22 cellular contexts compared by ENCODE assay signal in genomic region chr10:17423641-17424186, GRCh38. TPM values are rescaled to one million over a fixed set of nuclear protein-coding genes. Genes with fewer than 3 reads are reported as not detected.
DNase-seq lines count a peak whose midpoint lies in the region; ATAC-seq lines count a peak whose summit lies in the region.
"Had no signal": no experiment of that assay in that cellular context is flagged by ENCODE, and none has a peak within 500 bp of the region (broad histone marks: within the 10 kb centered on the region; RNA-seq: fewer than 3 reads in every experiment).

No MANE protein-coding gene starts in this region.

- CTCF ChIA-PET in activated CD4-positive, alpha-beta T cell treated with anti-CD3 and anti-CD28 coated beads, Interleukin-2, amount 10 ng/mL, durations not matched to agents 7 days and 5 days (lab: Charles Lee): interaction anchor here (0.6 kb wide), 1 partner anchor 87 kb away, joined by 3 read pairs; no protein-coding TSS in a partner anchor
- CTCF ChIA-PET in CD8-positive, alpha-beta memory T cell (lab: Charles Lee): interaction anchor here (0.7 to 2.4 kb wide), 2 partner anchors 15 to 165 kb away, joined by 3 to 11 read pairs; no protein-coding TSS in a partner anchor

- DNase-seq in activated CD4-positive, alpha-beta T cell treated with anti-CD3 and anti-CD28 coated beads, Interleukin-2, amount 10 ng/mL, durations not matched to agents 7 days and 5 days: no peak
- DNase-seq in activated CD4-positive, alpha-beta T cell treated with anti-CD3 and anti-CD28 coated beads for 1 hour: no peak
- DNase-seq in CD8-positive, alpha-beta memory T cell: no peak
- no peak for DNase-seq in T-helper 2 cell treated with Interferon-gamma antibody and Interleukin-4, amounts not matched to agents 5 μg/mL and 100 μg/mL, for 36 hours (ENCODE audit: low spot score)
- DNase-seq in naive thymus-derived CD8-positive, alpha-beta T cell: peak in 2 of 10 donors; percentile 17 to 26
- DNase-seq in stimulated activated CD4-positive, alpha-beta T cell treated with anti-CD3 and anti-CD28 coated beads, Interleukin-4, amount 100 ng/mL, for 24 hours: no peak
- no peak for DNase-seq in AG08395 (ENCODE audit: low spot score)
- no peak for DNase-seq in NCI-H82 (lab: John Stamatoyannopoulos, UW)
- DNase-seq: activated B cell treated with CpG ODN at 0.5 μM for 24 hours; activated CD8-positive, alpha-beta memory T cell treated with anti-CD3 and anti-CD28 coated beads, Interleukin-2, amount 10 ng/mL, durations not matched to agents 7 days and 5 days; anterior cingulate cortex; DMS79 treated with DMSO at 0.1 percent for 48 hours; left cardiac atrium; NCI-H524; Right ventricle myocardium superior had no signal

- no peak overlapping the region for H3K4me3 Mint-ChIP-seq in activated CD4-positive, alpha-beta T cell treated with anti-CD3 and anti-CD28 coated beads, Interleukin-2, amount 10 ng/mL, durations not matched to agents 7 days and 5 days
- no peak overlapping the region for H3K4me3 Mint-ChIP-seq in CD8-positive, alpha-beta memory T cell
- H3K4me3 Mint-ChIP-seq in T-helper 2 cell treated with Interferon-gamma antibody and Interleukin-4, amounts not matched to agents 5 μg/mL and 100 μg/mL, for 36 hours: peak overlapping the region; percentile 48
- peak overlapping the region in 8 of 10 donors; percentile 9 to 75 (median 40) for H3K4me3 Mint-ChIP-seq in naive thymus-derived CD8-positive, alpha-beta T cell
- H3K4me3 Mint-ChIP-seq: activated B cell treated with CpG ODN at 0.5 μM for 24 hours; activated CD8-positive, alpha-beta memory T cell treated with anti-CD3 and anti-CD28 coated beads, Interleukin-2, amount 10 ng/mL, durations not matched to agents 7 days and 5 days; central memory CD8-positive, alpha-beta T cell; neural crest cell had no signal

- H3K4me1 Mint-ChIP-seq in activated CD4-positive, alpha-beta T cell treated with anti-CD3 and anti-CD28 coated beads, Interleukin-2, amount 10 ng/mL, durations not matched to agents 7 days and 5 days: peaks cover 67% of the 10 kb centered on the region
- peaks cover 46 to 56% (median 54%) of the 10 kb centered on the region in 3 donors for H3K4me1 Mint-ChIP-seq in CD8-positive, alpha-beta memory T cell
- H3K4me1 Mint-ChIP-seq in T-helper 2 cell treated with Interferon-gamma antibody and Interleukin-4, amounts not matched to agents 5 μg/mL and 100 μg/mL, for 36 hours (ENCODE audit: low read depth): peaks cover 50% of the 10 kb centered on the region
- H3K4me1 Mint-ChIP-seq in naive thymus-derived CD8-positive, alpha-beta T cell: peaks cover 31 to 62% (median 59%) of the 10 kb centered on the region in 4 donors

- H3K9me3 Mint-ChIP-seq in activated CD4-positive, alpha-beta T cell treated with anti-CD3 and anti-CD28 coated beads, Interleukin-2, amount 10 ng/mL, durations not matched to agents 7 days and 5 days: no peaks in the 10 kb centered on the region
- no peaks in the 10 kb centered on the region for H3K9me3 Mint-ChIP-seq in CD8-positive, alpha-beta memory T cell
- no peaks in the 10 kb centered on the region for H3K9me3 Mint-ChIP-seq in T-helper 2 cell treated with Interferon-gamma antibody and Interleukin-4, amounts not matched to agents 5 μg/mL and 100 μg/mL, for 36 hours
- no peaks in the 10 kb centered on the region for H3K9me3 Mint-ChIP-seq in naive thymus-derived CD8-positive, alpha-beta T cell
- H3K9me3 Mint-ChIP-seq: activated B cell treated with CpG ODN at 0.5 μM for 24 hours; activated T-helper 2 cell treated with anti-CD3 and anti-CD28 coated beads, Interferon-gamma antibody, Interleukin-2, Interleukin-4, amounts not matched to agents 10 μg/mL and 5 μg/mL and 100 μg/mL, durations not matched to agents 14 hours and 24 hours and 36 hours; central memory CD8-positive, alpha-beta T cell; neural crest cell had no signal

- H3K4me3 ChIP-seq in CD8-positive, alpha-beta memory T cell (ENCODE audit: low read length): no peak overlapping the region
- H3K4me3 ChIP-seq: gastroesophageal sphincter, suprapubic skin, vagina had no signal

- POLR2A ChIA-PET in activated CD4-positive, alpha-beta T cell treated with anti-CD3 and anti-CD28 coated beads, Interleukin-2, amount 10 ng/mL, durations not matched to agents 7 days and 5 days (lab: Charles Lee): no interaction called here
- POLR2A ChIA-PET in CD8-positive, alpha-beta memory T cell (lab: Charles Lee): no interaction called here
- POLR2A ChIA-PET in naive thymus-derived CD8-positive, alpha-beta T cell (lab: Charles Lee): interaction anchor here (1.0 to 1.3 kb wide), 2 partner anchors 11 to 987 kb away, joined by 3 to 7 read pairs; partner anchors contain the start of gene PTER

- peak overlapping the region; percentile 74 for H3K27ac Mint-ChIP-seq in activated CD4-positive, alpha-beta T cell treated with anti-CD3 and anti-CD28 coated beads, Interleukin-2, amount 10 ng/mL, durations not matched to agents 7 days and 5 days
- H3K27ac Mint-ChIP-seq in CD8-positive, alpha-beta memory T cell: peak overlapping the region in 5 of 8 donors; percentile 14 to 81 (median 51)
- peak overlapping the region; percentile 88 for H3K27ac Mint-ChIP-seq in T-helper 2 cell treated with Interferon-gamma antibody and Interleukin-4, amounts not matched to agents 5 μg/mL and 100 μg/mL, for 36 hours
- peak overlapping the region; percentile 1 to 91 (median 81) for H3K27ac Mint-ChIP-seq in naive thymus-derived CD8-positive, alpha-beta T cell
- H3K27ac Mint-ChIP-seq: activated B cell treated with CpG ODN at 0.5 μM for 24 hours; activated CD8-positive, alpha-beta memory T cell treated with anti-CD3 and anti-CD28 coated beads, Interleukin-2, amount 10 ng/mL, durations not matched to agents 7 days and 5 days; activated T-helper 2 cell treated with anti-CD3 and anti-CD28 coated beads, Interferon-gamma antibody, Interleukin-2, Interleukin-4, amounts not matched to agents 10 μg/mL and 5 μg/mL and 100 μg/mL, durations not matched to agents 14 hours and 24 hours and 36 hours had no signal

- H3K9me3 ChIP-seq in CD8-positive, alpha-beta memory T cell (ENCODE audit: low read length): no peaks in the 10 kb centered on the region
- H3K9me3 ChIP-seq: gastroesophageal sphincter, suprapubic skin, vagina had no signal

- no peaks in the 10 kb centered on the region for H3K36me3 ChIP-seq in CD8-positive, alpha-beta memory T cell (ENCODE audit: insufficient read depth, low read length)
- H3K36me3 ChIP-seq: gastroesophageal sphincter, suprapubic skin, vagina had no signal

- H3K36me3 Mint-ChIP-seq in activated CD4-positive, alpha-beta T cell treated with anti-CD3 and anti-CD28 coated beads, Interleukin-2, amount 10 ng/mL, durations not matched to agents 7 days and 5 days (ENCODE audit: low read depth): peaks cover 14% of the 10 kb centered on the region
- H3K36me3 Mint-ChIP-seq in CD8-positive, alpha-beta memory T cell: no peaks in the 10 kb centered on the region
- peaks cover 4% of the 10 kb centered on the region for H3K36me3 Mint-ChIP-seq in T-helper 2 cell treated with Interferon-gamma antibody and Interleukin-4, amounts not matched to agents 5 μg/mL and 100 μg/mL, for 36 hours (ENCODE audit: low read depth)
- no peaks in the 10 kb centered on the region for H3K36me3 Mint-ChIP-seq in naive thymus-derived CD8-positive, alpha-beta T cell

- no peaks in the 10 kb centered on the region for H3K27me3 Mint-ChIP-seq in activated CD4-positive, alpha-beta T cell treated with anti-CD3 and anti-CD28 coated beads, Interleukin-2, amount 10 ng/mL, durations not matched to agents 7 days and 5 days
- no peaks in the 10 kb centered on the region for H3K27me3 Mint-ChIP-seq in CD8-positive, alpha-beta memory T cell
- H3K27me3 Mint-ChIP-seq in T-helper 2 cell treated with Interferon-gamma antibody and Interleukin-4, amounts not matched to agents 5 μg/mL and 100 μg/mL, for 36 hours (ENCODE audit: low read depth): peaks cover 12% of the 10 kb centered on the region
- no peaks in the 10 kb centered on the region for H3K27me3 Mint-ChIP-seq in naive thymus-derived CD8-positive, alpha-beta T cell
- H3K27me3 Mint-ChIP-seq: activated B cell treated with CpG ODN at 0.5 μM for 24 hours; activated CD8-positive, alpha-beta memory T cell treated with anti-CD3 and anti-CD28 coated beads, Interleukin-2, amount 10 ng/mL, durations not matched to agents 7 days and 5 days; central memory CD8-positive, alpha-beta T cell had no signal

- H3K4me1 ChIP-seq in CD8-positive, alpha-beta memory T cell (ENCODE audit: insufficient read depth, low read length): peaks cover 66% of the 10 kb centered on the region
- H3K4me1 ChIP-seq: gastroesophageal sphincter, suprapubic skin, vagina had no signal

- H3K27ac ChIP-seq in CD8-positive, alpha-beta memory T cell (ENCODE audit: low read depth, low read length): no peak overlapping the region
- H3K27ac ChIP-seq: gastroesophageal sphincter, KMS-11, suprapubic skin, vagina had no signal

- ATAC-seq in naive thymus-derived CD8-positive, alpha-beta T cell: peak in 1 of 2 donors; percentile 29
- ATAC-seq: activated CD8-positive, alpha-beta memory T cell treated with anti-CD3 and anti-CD28 coated beads, Interleukin-2, amount 10 ng/mL, durations not matched to agents 7 days and 5 days; gastroesophageal sphincter; left cardiac atrium had no signal

- no peaks in the 10 kb centered on the region for H3K27me3 ChIP-seq in CD8-positive, alpha-beta memory T cell (ENCODE audit: insufficient read depth, low read length, poor library complexity, severe bottlenecking)
- H3K27me3 ChIP-seq: gastroesophageal sphincter, vagina had no signal

RNA-seq across cellular contexts. Expression of gene ST8SIA6, which starts 30.7 kb away (rescaled TPM):
- total RNA-seq in activated CD4-positive, alpha-beta T cell treated with anti-CD3 and anti-CD28 coated beads, Interleukin-2, amount 10 ng/mL, durations not matched to agents 7 days and 5 days: under 1 TPM; 0.15 to 0.20 TPM
- total RNA-seq in CD8-positive, alpha-beta memory T cell: not detected
- 1.9 TPM for polyA plus RNA-seq in CD8-positive, alpha-beta memory T cell
- under 1 TPM in 1 of 2 experiments, not detected in 1; 0.33 TPM for total RNA-seq in naive thymus-derived CD8-positive, alpha-beta T cell
- polyA plus RNA-seq in naive thymus-derived CD8-positive, alpha-beta T cell: 1 to 10 TPM in 1 of 3 donors, not detected in 2; 2.4 TPM
- total RNA-seq: activated CD8-positive, alpha-beta memory T cell treated with anti-CD3 and anti-CD28 coated beads, Interleukin-2, amount 10 ng/mL, durations not matched to agents 7 days and 5 days; activated T-helper 2 cell treated with anti-CD3 and anti-CD28 coated beads, Interferon-gamma antibody, Interleukin-2, Interleukin-4, amounts not matched to agents 10 μg/mL and 5 μg/mL and 100 μg/mL, durations not matched to agents 14 hours and 24 hours and 36 hours; neural crest cell had no signal

Comparison
In these comparisons a context has a peak if more than half of its experiments do, and no peak if none do; other contexts are left out.
1. H3K4me3 Mint-ChIP-seq: peak in T-helper 2 cell treated with Interferon-gamma antibody and Interleukin-4, amounts not matched to agents 5 μg/mL and 100 μg/mL, for 36 hours (single experiment) and naive thymus-derived CD8-positive, alpha-beta T cell (8 of 10); none in activated CD4-positive, alpha-beta T cell treated with anti-CD3 and anti-CD28 coated beads, Interleukin-2, amount 10 ng/mL, durations not matched to agents 7 days and 5 days (single experiment) and CD8-positive, alpha-beta memory T cell (0 of 7).
2. Peak in every context shown above with its lines, with median percentiles within 50 percentile points of each other: H3K27ac Mint-ChIP-seq.